ENCODE assay signal across 9 cellular contexts in the genomic region with DNA sequence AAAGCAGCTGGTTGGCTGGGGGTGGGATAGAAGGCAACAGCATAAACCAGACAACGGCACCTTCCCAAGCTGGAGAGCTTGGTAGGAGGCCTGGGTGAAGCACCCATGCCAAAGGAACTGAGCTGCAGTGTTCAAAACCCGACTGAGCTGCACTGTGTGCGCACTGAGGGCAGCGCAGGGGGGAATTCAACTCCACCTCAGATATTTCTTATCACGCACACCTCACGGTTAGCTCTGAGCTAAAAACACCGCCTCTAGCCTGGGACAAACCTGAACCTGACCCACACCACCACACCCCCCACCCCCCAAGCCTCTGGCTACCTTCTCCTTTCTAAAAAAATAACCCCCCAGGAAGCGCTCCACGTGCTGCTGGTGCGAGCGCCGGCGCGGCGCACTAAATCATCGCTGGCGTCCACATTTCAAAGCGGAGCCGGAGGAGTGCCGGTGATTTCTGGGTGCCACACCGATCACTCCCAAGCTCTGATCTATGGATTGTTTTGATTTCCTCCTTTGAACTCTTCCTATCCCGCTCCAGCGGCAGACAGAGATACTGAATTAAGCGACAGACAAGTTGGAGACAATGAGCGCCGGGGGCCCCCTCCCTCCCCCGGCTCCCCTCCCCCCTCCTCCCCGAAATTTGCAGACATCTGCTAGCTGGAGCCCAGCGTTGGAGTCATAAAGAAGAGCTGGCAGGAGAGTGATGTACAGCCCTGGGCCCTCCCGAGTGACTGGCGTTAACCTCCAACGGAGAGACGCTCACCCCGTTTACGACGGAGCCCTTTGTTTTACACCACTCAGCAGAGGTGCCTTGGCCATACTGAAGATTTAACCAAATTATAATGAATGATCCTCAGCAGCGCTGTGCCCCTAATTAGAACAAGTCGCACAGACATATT.
A peak's percentile ranks its signal among the peaks of the same experiment; 100 is the strongest.
DNase-seq lines count a peak whose midpoint lies in the region; ATAC-seq and TF ChIP-seq lines count a peak whose summit lies in the region.
"Had no signal": no experiment of that assay in that cellular context is flagged by ENCODE, and none has a peak within 500 bp of the region (broad histone marks: within the 10 kb centered on the region; RNA-seq: fewer than 3 reads in every experiment).

No MANE protein-coding gene starts in this region.

- intact Hi-C loops in heart right ventricle (cut with DNase I): loop anchor here in 4 of 10 donors (2.0 to 10.0 kb wide), 2 partner anchors 84 to 86 kb away; a partner anchor contains a TSS

- H3K9ac ChIP-seq in rectal smooth muscle tissue (ENCODE audit: low read length): no peak overlapping the region

- no peak for TF ChIP-seq CTCF in heart right ventricle (IDR thresholded peaks at IDR 0.05)

- peak; percentile 69 for DNase-seq in H7
- DNase-seq in SJCRH30: peak in 1 of 2 experiments; percentile 29
- DNase-seq in heart right ventricle: no peak
- DNase-seq in AG08395 (ENCODE audit: low spot score): no peak
- no peak for DNase-seq in HCEC 1CT

- H3K4me3 ChIP-seq in H7 (ENCODE audit: insufficient read depth, low read depth, low read length) (peak overlapping the region; percentile 33), SJCRH30 (peak overlapping the region; percentile 46), heart right ventricle (peak overlapping the region in 8 of 10 donors; percentile 13 to 43 (median 34)), rectal smooth muscle tissue (ENCODE audit: low read length) (peak overlapping the region; percentile 17)

- H3K27ac ChIP-seq in SJCRH30 (peak overlapping the region; percentile 43), heart right ventricle (no peak overlapping the region), rectal smooth muscle tissue (ENCODE audit: low read depth, low read length) (no peak overlapping the region)
- H3K27ac ChIP-seq: upper lobe of left lung had no signal

- 8% methylated on average over 38 of the region's 38 CpGs for WGBS in heart right ventricle, 2 donors

- ATAC-seq in heart right ventricle (peak in 6 of 8 donors; percentile 21 to 56 (median 48)), HG03457 (IDR thresholded peaks at IDR 0.05; ENCODE audit: unreplicated experiment) (no peak), GM19328 (IDR thresholded peaks at IDR 0.05; ENCODE audit: unreplicated experiment) (no peak)

- H3K27me3 ChIP-seq in H7 (ENCODE audit: control insufficient read depth, insufficient read depth, low read length) (peaks cover 27% of the 10 kb centered on the region), SJCRH30 (no peaks in the 10 kb centered on the region), heart right ventricle (peaks cover 7 to 89% (median 70%) of the 10 kb centered on the region in 7 donors), rectal smooth muscle tissue (ENCODE audit: control insufficient read depth, insufficient read depth, low read length) (peaks cover 6% of the 10 kb centered on the region)

- no peaks in the 10 kb centered on the region for H3K9me3 ChIP-seq in SJCRH30 (replicated peaks)
- H3K9me3 ChIP-seq in heart right ventricle: no peaks in the 10 kb centered on the region
- H3K9me3 ChIP-seq: upper lobe of left lung had no signal

- H3K4me1 ChIP-seq in SJCRH30 (peaks cover 38% of the 10 kb centered on the region), heart right ventricle (peaks cover 0 to 25% (median 8%) of the 10 kb centered on the region in 9 donors), rectal smooth muscle tissue (ENCODE audit: control insufficient read depth, insufficient read depth, low read length) (peaks cover 3% of the 10 kb centered on the region)

- no peaks in the 10 kb centered on the region for H3K36me3 ChIP-seq in H7 (replicated peaks; ENCODE audit: control insufficient read depth, insufficient read depth, low read length)
- H3K36me3 ChIP-seq in SJCRH30: no peaks in the 10 kb centered on the region
- H3K36me3 ChIP-seq in heart right ventricle: no peaks in the 10 kb centered on the region
- H3K36me3 ChIP-seq in rectal smooth muscle tissue (ENCODE audit: control insufficient read depth, insufficient read depth, low read length): no peaks in the 10 kb centered on the region
- H3K36me3 ChIP-seq: upper lobe of left lung had no signal

Comparison
In these comparisons a context has a peak if more than half of its experiments do, and no peak if none do; other contexts are left out.
1. ATAC-seq: peak in heart right ventricle (6 of 8); none in HG03457 (single experiment) and GM19328 (single experiment).
2. Peak in every context shown above with its lines, with median percentiles within 50 percentile points of each other: H3K4me3 ChIP-seq.